In the genomic region with DNA sequence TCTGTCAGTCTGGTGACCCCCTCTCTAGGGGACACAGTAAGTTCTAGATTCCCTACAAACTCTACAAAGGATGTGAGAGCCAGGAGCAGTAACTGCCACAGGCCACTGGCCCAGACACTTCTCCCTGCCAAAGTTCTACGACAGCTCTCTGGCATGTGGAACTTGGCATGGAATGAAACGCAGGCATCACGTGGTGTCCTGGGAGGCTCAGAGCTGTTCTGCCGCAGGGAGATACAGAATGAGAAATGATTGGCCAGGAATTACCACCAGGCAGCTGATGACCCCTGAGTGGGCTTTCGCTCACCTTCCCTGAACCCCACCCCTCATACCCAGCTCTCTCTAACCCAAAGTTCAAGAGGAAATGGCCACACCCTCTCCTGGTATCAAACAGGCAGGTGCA, we compare ENCODE assay signal across 8 cellular contexts. TPM values are rescaled to one million over a fixed set of nuclear protein-coding genes. Genes with fewer than 3 reads are reported as not detected.
DNase-seq lines count a peak whose midpoint lies in the region; ATAC-seq and TF ChIP-seq lines count a peak whose summit lies in the region.

No MANE protein-coding gene starts in this region.

- TF ChIP-seq CTCF in heart right ventricle (IDR thresholded peaks at IDR 0.05): no peak
- TF ChIP-seq CTCF in psoas muscle (IDR thresholded peaks at IDR 0.05): no peak

- no peaks in the 10 kb centered on the region for H3K36me3 ChIP-seq in heart right ventricle
- H3K36me3 ChIP-seq in psoas muscle (ENCODE audit: insufficient read depth in 1 of 2, low read depth in 1 of 2): no peaks in the 10 kb centered on the region

- H3K27me3 ChIP-seq in heart right ventricle (no peaks in the 10 kb centered on the region), psoas muscle (ENCODE audit: insufficient read depth in 3 of 3, low read length in 2 of 3) (no peaks in the 10 kb centered on the region)

- DNase-seq in ELR (ENCODE audit: low read depth): peak; percentile 38
- peak in 56 of 58 donors; percentile 26 to 93 (median 75) for DNase-seq in anterior cingulate cortex (lab: John Stamatoyannopoulos, UW)
- DNase-seq in heart right ventricle: peak; percentile 58 to 82
- DNase-seq in psoas muscle: peak; percentile 65 to 81
- DNase-seq in stimulated activated CD4-positive, alpha-beta T cell treated with anti-CD3 and anti-CD28 coated beads, Interleukin-2, amount 100 ng/mL, for 48 hours: no peak

- H3K4me1 ChIP-seq in heart right ventricle: peaks cover 5 to 29% (median 15%) of the 10 kb centered on the region in 9 donors
- H3K4me1 ChIP-seq in psoas muscle: peaks cover 38% of the 10 kb centered on the region

- H3K9me3 ChIP-seq in heart right ventricle (no peaks in the 10 kb centered on the region), psoas muscle (no peaks in the 10 kb centered on the region)

- H3K4me3 ChIP-seq in heart right ventricle (no peak overlapping the region), psoas muscle (no peak overlapping the region)

- intact Hi-C loops in heart right ventricle (cut with DNase I) (loop anchor here in 7 of 10 donors (5.0 to 10.0 kb wide), 6 partner anchors 73 to 1073 kb away; a partner anchor contains a TSS), psoas muscle (cut with DNase I) (loop anchor here (5.0 to 10.0 kb wide), 4 partner anchors 63 to 1063 kb away; a partner anchor contains a TSS)

- H3K27ac ChIP-seq in heart right ventricle: peak overlapping the region in 6 of 10 donors; percentile 32 to 76 (median 40)
- peak overlapping the region; percentile 39 for H3K27ac ChIP-seq in psoas muscle

- ATAC-seq in heart right ventricle (peak; percentile 92 to 98 (median 96)), psoas muscle (peak; percentile 90 to 98 (median 93)), GM21447 (IDR thresholded peaks at IDR 0.05; ENCODE audit: unreplicated experiment) (no peak), GM18502 (IDR thresholded peaks at IDR 0.05; ENCODE audit: poor library complexity, unreplicated experiment) (no peak), GM21529 (IDR thresholded peaks at IDR 0.05; ENCODE audit: unreplicated experiment) (no peak)

- 16 to 17% methylated on average over 5 of the region's 5 CpGs for WGBS in heart right ventricle, 2 donors
- 11 to 18% (median 15%) methylated on average over 5 of the region's 5 CpGs for WGBS in psoas muscle, 3 donors

RNA-seq across cellular contexts. Expression of a gene that starts 29.8 kb away (rescaled TPM):
- total RNA-seq in heart right ventricle (100 to 1,000 TPM; 151 to 199 (median 175) TPM), psoas muscle (10 to 100 TPM; 34.3 to 69.7 (median 54.7) TPM)
- polyA plus RNA-seq in heart right ventricle (100 to 1,000 TPM in 1 of 2 donors, 10 to 100 TPM in 1; 57.1 to 230 TPM), psoas muscle (10 to 100 TPM; 19.4 to 29.5 (median 24.8) TPM)

Comparison
In these comparisons a context has a peak if more than half of its experiments do, and no peak if none do; other contexts are left out.
1. DNase-seq: peak in ELR (single experiment), anterior cingulate cortex (56 of 58), heart right ventricle (2 of 2) and psoas muscle (2 of 2); none in stimulated activated CD4-positive, alpha-beta T cell treated with anti-CD3 and anti-CD28 coated beads, Interleukin-2, amount 100 ng/mL, for 48 hours (0 of 2).
2. ATAC-seq: peak in heart right ventricle (8 of 8) and psoas muscle (4 of 4); none in GM21447 (single experiment), GM18502 (single experiment) and GM21529 (single experiment).